Comparison of ENCODE assay signal across 16 cellular contexts in genomic region chr6:123017313-123017712, GRCh38. TPM values are rescaled to one million over a fixed set of nuclear protein-coding genes. Genes with fewer than 3 reads are reported as not detected.
DNase-seq lines count a peak whose midpoint lies in the region; TF ChIP-seq lines count a peak whose summit lies in the region.
"Had no signal": no experiment of that assay in that cellular context is flagged by ENCODE, and none has a peak within 500 bp of the region (broad histone marks: within the 10 kb centered on the region; RNA-seq: fewer than 3 reads in every experiment).

No MANE protein-coding gene starts in this region.

- H3K79me2 ChIP-seq in PC-9 (ENCODE audit: low read depth) (no peaks in the 10 kb centered on the region), MM.1S (ENCODE audit: low read length) (no peaks in the 10 kb centered on the region)

- TF ChIP-seq CTCF in PC-9 (conservative IDR thresholded peaks at IDR 0.05) = no peak
- TF ChIP-seq CTCF in MM.1S (IDR thresholded peaks at IDR 0.05; ENCODE audit: low read length) = no peak

- peak; percentile 49 for DNase-seq in Ammon's horn (ENCODE audit: low spot score)
- no peak for DNase-seq in PC-9
- peak; percentile 33 for DNase-seq in globus pallidus (ENCODE audit: low spot score)
- DNase-seq in putamen (ENCODE audit: low spot score) = peak; percentile 27
- DNase-seq in stimulated activated CD4-positive, alpha-beta T cell treated with anti-CD3 and anti-CD28 coated beads, Interleukin-4, amount 100 ng/mL, for 4 hours = no peak
- no peak for DNase-seq in MM.1S
- DNase-seq in NCI-H345 (lab: John Stamatoyannopoulos, UW) = no peak
- DNase-seq: 8988T; BE2C; CD4-positive, alpha-beta memory T cell; DMS153; GF-D8; HCEC 1CT; HFFc6 had no signal

- H3K27me3 ChIP-seq in PC-9 (ENCODE audit: insufficient read depth, low read depth) = no peaks in the 10 kb centered on the region
- no peaks in the 10 kb centered on the region for H3K27me3 ChIP-seq in MM.1S (replicated peaks; ENCODE audit: insufficient read depth, low read length)
- H3K27me3 ChIP-seq: BE2C had no signal

- no peak overlapping the region for H3K4me3 ChIP-seq in PC-9
- no peak overlapping the region for H3K4me3 ChIP-seq in MM.1S (ENCODE audit: low read length)

- peak overlapping the region; percentile 37; the same call in 1 of the 2 replicates for H2AFZ ChIP-seq in PC-9
- no peak overlapping the region for H2AFZ ChIP-seq in MM.1S (ENCODE audit: low read length)

- H3K36me3 ChIP-seq in PC-9 (ENCODE audit: low read depth) = no peaks in the 10 kb centered on the region
- no peaks in the 10 kb centered on the region for H3K36me3 ChIP-seq in MM.1S (replicated peaks; ENCODE audit: insufficient read depth, low read length)
- H3K36me3 ChIP-seq: BE2C had no signal

- CTCF ChIA-PET in PC-9 (lab: Charles Lee) = no interaction called here

- no peaks in the 10 kb centered on the region for H3K4me1 ChIP-seq in PC-9 (replicated peaks; ENCODE audit: insufficient read depth)
- no peaks in the 10 kb centered on the region for H3K4me1 ChIP-seq in MM.1S (ENCODE audit: low read length)
- H3K4me1 ChIP-seq: BE2C had no signal

- BruUV-seq in PC-9 (replicated peaks; lab: Mats Ljungman, UMichigan) = no TSS peak

- intact Hi-C loops in PC-9 (cut with micrococcal nuclease; ENCODE audit: unreplicated experiment) = no loop called here

- H3F3A ChIP-seq in PC-9 (ENCODE audit: insufficient read depth, low read depth) = no peaks in the 10 kb centered on the region
- H3F3A ChIP-seq in MM.1S (ENCODE audit: insufficient read depth, low read length) = no peaks in the 10 kb centered on the region

- H3K9me2 ChIP-seq in PC-9 (ENCODE audit: insufficient read depth) (0 out of 2 replicates have a peak, but pooled peaks cover 4% of the 10 kb centered on the region), MM.1S (replicated peaks; ENCODE audit: insufficient read depth, low read length) (no peaks in the 10 kb centered on the region)

- H3K9ac ChIP-seq in MM.1S (ENCODE audit: low read length) = no peak overlapping the region

- no peak overlapping the region for H3K27ac ChIP-seq in PC-9
- H3K27ac ChIP-seq in MM.1S (ENCODE audit: low read length) = no peak overlapping the region
- H3K27ac ChIP-seq: C4-2B had no signal

- H3K4me2 ChIP-seq in PC-9 (no peak overlapping the region), MM.1S (ENCODE audit: low read depth, low read length) (no peak overlapping the region)

- POLR2A ChIA-PET in PC-9 (lab: Charles Lee; ENCODE audit: unreplicated experiment) = interaction anchor here (0.5 kb wide), 1 partner anchor 57 kb away, joined by 3 read pairs; no protein-coding TSS in a partner anchor

- H3K9me3 ChIP-seq in PC-9 (ENCODE audit: insufficient read depth, low read depth) (no peaks in the 10 kb centered on the region), MM.1S (replicated peaks; ENCODE audit: insufficient read depth, low read length) (no peaks in the 10 kb centered on the region)
- H3K9me3 ChIP-seq: BE2C had no signal

- H4K20me1 ChIP-seq in PC-9 (ENCODE audit: insufficient read depth) (no peaks in the 10 kb centered on the region), MM.1S (ENCODE audit: insufficient read depth, low read length) (no peaks in the 10 kb centered on the region)

RNA-seq across cellular contexts. Expression of gene CLVS2, which starts 21.3 kb away (rescaled TPM):
- not detected in 2 replicates for total RNA-seq in PC-9 (2021)
- total RNA-seq: CD4-positive, alpha-beta memory T cell; HepG2; HFFc6 had no signal

Comparison
In these comparisons a context has a peak if more than half of its experiments do, and no peak if none do; other contexts are left out.
1. DNase-seq: peak in Ammon's horn (single experiment), globus pallidus (single experiment) and putamen (single experiment); none in PC-9 (0 of 2), stimulated activated CD4-positive, alpha-beta T cell treated with anti-CD3 and anti-CD28 coated beads, Interleukin-4, amount 100 ng/mL, for 4 hours (0 of 2), MM.1S (single experiment) and NCI-H345 (single experiment).